Comparison of ENCODE assay signal across 9 cellular contexts in the genomic region with DNA sequence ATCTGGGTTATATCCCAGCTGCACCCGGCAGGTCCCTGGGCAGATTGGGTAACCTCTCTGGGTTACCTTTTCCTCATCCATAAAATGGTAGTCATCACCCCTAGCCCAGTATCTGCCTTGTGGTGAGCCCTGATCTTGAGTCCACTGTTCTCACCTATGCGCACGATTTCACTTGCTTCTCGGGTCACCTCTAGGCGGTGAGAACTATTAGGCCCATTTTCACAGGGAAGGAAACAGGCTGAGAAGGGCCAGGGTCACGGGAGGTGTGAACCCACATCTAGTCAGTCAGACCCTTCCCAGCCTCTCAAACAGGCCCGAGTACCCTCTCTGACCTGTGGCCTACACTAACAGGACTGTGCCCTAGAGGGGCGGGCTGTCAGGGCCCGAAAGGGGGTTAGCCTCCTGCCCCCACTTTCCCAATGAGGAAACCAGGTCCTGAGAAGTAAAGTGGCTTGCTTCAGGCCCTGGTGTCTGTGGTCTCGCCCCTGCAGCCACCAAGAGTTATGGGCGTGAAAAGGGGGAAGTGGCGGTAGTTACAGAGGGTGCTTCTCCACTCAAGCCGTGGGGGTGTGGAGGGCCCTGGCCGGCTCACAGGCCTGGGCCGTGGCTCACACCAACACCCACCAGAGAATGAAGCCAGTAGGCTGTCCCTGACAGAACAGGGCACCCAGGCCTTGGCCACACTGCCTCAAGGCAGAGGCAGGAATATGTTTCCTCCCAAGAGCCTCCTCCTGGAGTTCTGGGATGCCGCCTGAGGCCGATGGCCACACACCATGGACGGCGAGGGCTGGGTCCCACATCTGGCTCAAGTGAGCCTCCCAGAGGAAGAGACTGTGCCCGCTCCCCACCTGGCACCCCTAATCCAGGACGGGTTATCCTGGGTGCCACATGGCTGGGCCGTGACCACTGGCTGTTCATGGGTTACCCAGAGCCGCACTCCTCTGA. TPM values are rescaled to one million over a fixed set of nuclear protein-coding genes. Genes with fewer than 3 reads are reported as not detected.
DNase-seq lines count a peak whose midpoint lies in the region; ATAC-seq and TF ChIP-seq lines count a peak whose summit lies in the region.
"Had no signal": no experiment of that assay in that cellular context is flagged by ENCODE, and none has a peak within 500 bp of the region (broad histone marks: within the 10 kb centered on the region; RNA-seq: fewer than 3 reads in every experiment).

No MANE protein-coding gene starts in this region.

- no peaks in the 10 kb centered on the region for H3K9me3 ChIP-seq in CD8-positive, alpha-beta T cell (ENCODE audit: low read length)
- H3K9me3 ChIP-seq in Karpas-422 (ENCODE audit: low read length): no peaks in the 10 kb centered on the region
- no peaks in the 10 kb centered on the region for H3K9me3 ChIP-seq in heart right ventricle

- H3K4me2 ChIP-seq in Karpas-422 (ENCODE audit: low read depth, low read length, poor library complexity, severe bottlenecking): no peak overlapping the region

- H3K36me3 Mint-ChIP-seq in CD8-positive, alpha-beta T cell: peaks cover 49% of the 10 kb centered on the region

- peak overlapping the region; percentile 35 for H3K27ac ChIP-seq in CD8-positive, alpha-beta T cell (ENCODE audit: low read depth, low read length)
- no peak overlapping the region; the same call in 1 of the 2 replicates for H3K27ac ChIP-seq in Karpas-422 (ENCODE audit: low read length)
- H3K27ac ChIP-seq in heart right ventricle: peak overlapping the region in 2 of 10 donors; percentile 15 to 85

- CTCF ChIA-PET in CD8-positive, alpha-beta T cell (lab: Charles Lee): interaction anchor here (1.1 to 2.0 kb wide), 7 partner anchors 9 to 41 kb away, joined by 3 to 19 read pairs (median 4); a partner anchor contains a TSS

- no peaks in the 10 kb centered on the region for H3K27me3 Mint-ChIP-seq in CD8-positive, alpha-beta T cell (ENCODE audit: low read depth)

- H3K27me3 ChIP-seq in CD8-positive, alpha-beta T cell (ENCODE audit: insufficient read depth, low read length): no peaks in the 10 kb centered on the region
- H3K27me3 ChIP-seq in Karpas-422 (ENCODE audit: low read length) (no peaks in the 10 kb centered on the region), heart right ventricle (no peaks in the 10 kb centered on the region)

- peaks cover 41% of the 10 kb centered on the region; the same call in 1 of the 2 replicates for H4K20me1 ChIP-seq in Karpas-422 (ENCODE audit: insufficient read depth, low read depth, low read length)

- intact Hi-C loops in CD8-positive, alpha-beta T cell (cut with DNase I, micrococcal nuclease): no loop called here
- intact Hi-C loops in heart right ventricle (cut with DNase I): loop anchor here in 2 of 10 donors (5.0 kb wide), 2 partner anchors 42 to 533 kb away; no protein-coding TSS in a partner anchor

- peak overlapping the region; percentile 97 for H3K27ac Mint-ChIP-seq in CD8-positive, alpha-beta T cell

- H3K4me3 ChIP-seq in CD8-positive, alpha-beta T cell (ENCODE audit: low read depth, low read length): peak overlapping the region; percentile 29
- H3K4me3 ChIP-seq in Karpas-422 (ENCODE audit: low read length) (no peak overlapping the region), heart right ventricle (peak overlapping the region in 1 of 10 donors; percentile 19)

- peaks cover 7% of the 10 kb centered on the region for H3K36me3 ChIP-seq in CD8-positive, alpha-beta T cell (ENCODE audit: insufficient read depth, low read length)
- H3K36me3 ChIP-seq in Karpas-422 (ENCODE audit: insufficient read depth, low read length) (no peaks in the 10 kb centered on the region), heart right ventricle (peaks cover 0 to 11% (median 0%) of the 10 kb centered on the region in 9 donors)

- peaks cover 92% of the 10 kb centered on the region for H3K4me1 Mint-ChIP-seq in CD8-positive, alpha-beta T cell (ENCODE audit: low read depth)

- no peaks in the 10 kb centered on the region for H3K79me2 ChIP-seq in Karpas-422 (ENCODE audit: low read length)

- WGBS in heart right ventricle, 2 donors: 87 to 93% methylated on average over 23 of the region's 23 CpGs

- peak; percentile 18 for ATAC-seq in CD8-positive, alpha-beta T cell
- peak; percentile 33 for ATAC-seq in GM21360 (IDR thresholded peaks at IDR 0.05; ENCODE audit: unreplicated experiment)
- ATAC-seq in heart right ventricle: peak in 5 of 8 donors; percentile 24 to 60 (median 39)
- ATAC-seq in HG03159 (IDR thresholded peaks at IDR 0.05; ENCODE audit: unreplicated experiment): no peak

- TF ChIP-seq CTCF in CD8-positive, alpha-beta T cell (IDR thresholded peaks at IDR 0.05): no peak
- no peak for TF ChIP-seq CTCF in heart right ventricle (IDR thresholded peaks at IDR 0.05)

- peak overlapping the region; percentile 82 for H3K4me3 Mint-ChIP-seq in CD8-positive, alpha-beta T cell

- POLR2A ChIA-PET in CD8-positive, alpha-beta T cell (lab: Charles Lee): interaction anchor here (1.1 to 2.6 kb wide), 7 partner anchors 9 to 57 kb away, joined by 3 to 33 read pairs (median 4); a partner anchor contains a TSS

- no peak overlapping the region for H2AFZ ChIP-seq in Karpas-422 (ENCODE audit: low read length)

- H3K4me1 ChIP-seq in CD8-positive, alpha-beta T cell (ENCODE audit: insufficient read depth, low read length): peaks cover 99% of the 10 kb centered on the region
- H3K4me1 ChIP-seq in Karpas-422 (ENCODE audit: low read length): peaks cover 80% of the 10 kb centered on the region
- peaks cover 0 to 85% (median 9%) of the 10 kb centered on the region in 9 donors for H3K4me1 ChIP-seq in heart right ventricle

- peak overlapping the region; percentile 26; the same call in 1 of the 2 replicates for H3K9ac ChIP-seq in Karpas-422 (ENCODE audit: low read length)

- DNase-seq in CD8-positive, alpha-beta T cell: peak in 2 of 7 experiments; percentile 32 to 61
- DNase-seq in Karpas-422: peak; percentile 64
- DNase-seq in heart right ventricle: no peak
- DNase-seq in ecto neural progenitor cell (ENCODE audit: low spot score): no peak
- DNase-seq in NCI-H69 (lab: John Stamatoyannopoulos, UW): no peak
- DNase-seq in NCI-H1694 treated with DMSO at 0.1 percent for 48 hours (lab: John Stamatoyannopoulos, UW): no peak

- H3K9me3 Mint-ChIP-seq in CD8-positive, alpha-beta T cell: no peaks in the 10 kb centered on the region

- no peaks in the 10 kb centered on the region for H3K9me2 ChIP-seq in Karpas-422 (replicated peaks; ENCODE audit: insufficient read depth, low read length)

RNA-seq across cellular contexts. Expression of a gene that starts 19.5 kb away (rescaled TPM):
- total RNA-seq in CD8-positive, alpha-beta T cell: 10 to 100 TPM; 86.7 to 88.0 TPM
- 13.1 and 40.4 TPM in 2 replicates for total RNA-seq in Karpas-422 (2014; rRNA removed; shearing (Covaris generic); ENCODE audit: low replicate concordance)
- total RNA-seq in heart right ventricle: 10 to 100 TPM in 1 of 10 donors, 1 to 10 TPM in 8, not detected in 1; 1.3 to 10.4 (median 2.9) TPM
- polyA plus RNA-seq in heart right ventricle: 1 to 10 TPM; 2.4 to 7.8 TPM
- total RNA-seq: RPMI7951 had no signal

RNA-seq across cellular contexts. Expression of a gene that starts 56.5 kb away (rescaled TPM):
- 10 to 100 TPM; 21.4 to 22.7 TPM for total RNA-seq in CD8-positive, alpha-beta T cell
- 163 and 205 TPM in 2 replicates for total RNA-seq in Karpas-422 (2014; rRNA removed; shearing (Covaris generic); ENCODE audit: low replicate concordance)
- total RNA-seq in heart right ventricle: 100 to 1,000 TPM in 5 of 10 donors, 10 to 100 TPM in 5; 82.6 to 118 (median 98.7) TPM
- 100 to 1,000 TPM in 1 of 2 donors, 10 to 100 TPM in 1; 52.2 to 159 TPM for polyA plus RNA-seq in heart right ventricle
